In genomic region chr7:74119831-74120230, GRCh38 we compare ENCODE assay signal across 30 cellular contexts.
"Had no signal": no experiment of that assay in that cellular context is flagged by ENCODE, and none has a peak within 500 bp of the region (broad histone marks: within the 10 kb centered on the region; RNA-seq: fewer than 3 reads in every experiment).

No MANE protein-coding gene starts in this region.

- H3K27me3 Mint-ChIP-seq: activated CD4-positive, alpha-beta memory T cell treated with anti-CD3 and anti-CD28 coated beads for 36 hours; activated CD4-positive, alpha-beta T cell treated with anti-CD3 and anti-CD28 coated beads for 36 hours; activated CD4-positive, alpha-beta T cell treated with anti-CD3 and anti-CD28 coated beads, Interleukin-2, amount 10 ng/mL, durations not matched to agents 24 days and 14 days; activated naive CD8-positive, alpha-beta T cell; activated T-cell treated with anti-CD3 and anti-CD28 coated beads, Interleukin-2, amount 50 U/mL, for 24 hours; T-helper 17 cell had no signal

- H3K27ac ChIP-seq: breast epithelium, cardiac muscle cell, colonic mucosa, WERI-Rb-1 had no signal

- DNase-seq: activated CD4-positive, alpha-beta memory T cell treated with anti-CD3 and anti-CD28 coated beads for 36 hours; activated CD4-positive, alpha-beta T cell treated with anti-CD3 and anti-CD28 coated beads for 36 hours; activated CD4-positive, alpha-beta T cell treated with anti-CD3 and anti-CD28 coated beads, Interleukin-2, amount 10 ng/mL, durations not matched to agents 24 days and 14 days; activated CD4-positive, CD25-positive, alpha-beta regulatory T cell; activated CD4-positive, CD25-positive, alpha-beta regulatory T cell treated with anti-CD3 and anti-CD28 coated beads, Interleukin-2, amount 50 U/mL, for 72 hours; activated CD8-positive, alpha-beta memory T cell treated with anti-CD3 and anti-CD28 coated beads, Interleukin-2, amount 50 U/mL, for 48 hours; activated effector memory CD4-positive, alpha-beta T cell treated with Interleukin-2 at 50 U/mL for 16 hours; activated gamma-delta T cell treated with Interleukin-2 at 50 U/mL for 16 hours; activated naive CD4-positive, alpha-beta T cell treated with anti-CD3 and anti-CD28 coated beads, Interleukin-2, amount 50 U/mL, for 16 hours; activated naive CD4-positive, alpha-beta T cell treated with Interleukin-2 at 50 U/mL for 16 hours; activated T-cell treated with anti-CD3 and anti-CD28 coated beads for 4 hours; activated T-cell treated with anti-CD3 and anti-CD28 coated beads, Interleukin-2, amount 50 U/mL, for 24 hours; activated T-cell treated with anti-CD3 and anti-CD28 coated beads, Interleukin-2, amount 50 U/mL, for 72 hours; amniotic stem cell; aorta; central memory CD4-positive, alpha-beta T cell; cerebellar nuclear complex; colonic mucosa; effector CD8-positive, alpha-beta T cell; foreskin fibroblast; head of caudate nucleus; T-helper 1 cell; T-helper 17 cell; T1000; WERI-Rb-1 had no signal

- H3K27ac Mint-ChIP-seq: activated CD4-positive, alpha-beta memory T cell treated with anti-CD3 and anti-CD28 coated beads for 36 hours; activated CD4-positive, alpha-beta T cell treated with anti-CD3 and anti-CD28 coated beads for 36 hours; activated CD4-positive, alpha-beta T cell treated with anti-CD3 and anti-CD28 coated beads, Interleukin-2, amount 10 ng/mL, durations not matched to agents 24 days and 14 days; activated naive CD8-positive, alpha-beta T cell; activated T-cell treated with anti-CD3 and anti-CD28 coated beads, Interleukin-2, amount 50 U/mL, for 24 hours; activated T-cell treated with anti-CD3 and anti-CD28 coated beads, Interleukin-2, amount 50 U/mL, for 72 hours; brain; T-helper 17 cell; T-helper 2 cell treated with Interferon-gamma antibody and Interleukin-4, amounts not matched to agents 5 μg/mL and 100 μg/mL, for 36 hours had no signal

- H3K4me3 ChIP-seq: breast epithelium, cardiac muscle cell, colonic mucosa had no signal

- H3K9me3 Mint-ChIP-seq: activated CD4-positive, alpha-beta memory T cell treated with anti-CD3 and anti-CD28 coated beads for 36 hours; activated CD4-positive, alpha-beta T cell treated with anti-CD3 and anti-CD28 coated beads, Interleukin-2, amount 10 ng/mL, durations not matched to agents 24 days and 14 days; activated T-cell treated with anti-CD3 and anti-CD28 coated beads, Interleukin-2, amount 50 U/mL, for 24 hours; activated T-cell treated with anti-CD3 and anti-CD28 coated beads, Interleukin-2, amount 50 U/mL, for 72 hours; T-helper 2 cell treated with Interferon-gamma antibody and Interleukin-4, amounts not matched to agents 5 μg/mL and 100 μg/mL, for 36 hours had no signal

- H3K27me3 ChIP-seq: breast epithelium, cardiac muscle cell, colonic mucosa had no signal

- H3K36me3 ChIP-seq: colonic mucosa had no signal

- ATAC-seq: activated CD4-positive, alpha-beta T cell treated with anti-CD3 and anti-CD28 coated beads for 36 hours; activated T-cell treated with anti-CD3 and anti-CD28 coated beads, Interleukin-2, amount 50 U/mL, for 72 hours; T-helper 17 cell had no signal

- H3K4me1 Mint-ChIP-seq: activated CD4-positive, alpha-beta T cell treated with anti-CD3 and anti-CD28 coated beads for 36 hours; activated CD4-positive, alpha-beta T cell treated with anti-CD3 and anti-CD28 coated beads, Interleukin-2, amount 10 ng/mL, durations not matched to agents 24 days and 14 days; brain had no signal

- H3K4me1 ChIP-seq: breast epithelium, colonic mucosa had no signal

- H3K9me3 ChIP-seq: breast epithelium, colonic mucosa had no signal

- H3K4me3 Mint-ChIP-seq: activated CD4-positive, alpha-beta memory T cell treated with anti-CD3 and anti-CD28 coated beads for 36 hours; activated CD4-positive, alpha-beta T cell treated with anti-CD3 and anti-CD28 coated beads for 36 hours; activated CD4-positive, alpha-beta T cell treated with anti-CD3 and anti-CD28 coated beads, Interleukin-2, amount 10 ng/mL, durations not matched to agents 24 days and 14 days; activated naive CD8-positive, alpha-beta T cell; activated T-cell treated with anti-CD3 and anti-CD28 coated beads, Interleukin-2, amount 50 U/mL, for 24 hours; activated T-cell treated with anti-CD3 and anti-CD28 coated beads, Interleukin-2, amount 50 U/mL, for 72 hours; brain; T-helper 17 cell; T-helper 2 cell treated with Interferon-gamma antibody and Interleukin-4, amounts not matched to agents 5 μg/mL and 100 μg/mL, for 36 hours had no signal
